In the genomic region with DNA sequence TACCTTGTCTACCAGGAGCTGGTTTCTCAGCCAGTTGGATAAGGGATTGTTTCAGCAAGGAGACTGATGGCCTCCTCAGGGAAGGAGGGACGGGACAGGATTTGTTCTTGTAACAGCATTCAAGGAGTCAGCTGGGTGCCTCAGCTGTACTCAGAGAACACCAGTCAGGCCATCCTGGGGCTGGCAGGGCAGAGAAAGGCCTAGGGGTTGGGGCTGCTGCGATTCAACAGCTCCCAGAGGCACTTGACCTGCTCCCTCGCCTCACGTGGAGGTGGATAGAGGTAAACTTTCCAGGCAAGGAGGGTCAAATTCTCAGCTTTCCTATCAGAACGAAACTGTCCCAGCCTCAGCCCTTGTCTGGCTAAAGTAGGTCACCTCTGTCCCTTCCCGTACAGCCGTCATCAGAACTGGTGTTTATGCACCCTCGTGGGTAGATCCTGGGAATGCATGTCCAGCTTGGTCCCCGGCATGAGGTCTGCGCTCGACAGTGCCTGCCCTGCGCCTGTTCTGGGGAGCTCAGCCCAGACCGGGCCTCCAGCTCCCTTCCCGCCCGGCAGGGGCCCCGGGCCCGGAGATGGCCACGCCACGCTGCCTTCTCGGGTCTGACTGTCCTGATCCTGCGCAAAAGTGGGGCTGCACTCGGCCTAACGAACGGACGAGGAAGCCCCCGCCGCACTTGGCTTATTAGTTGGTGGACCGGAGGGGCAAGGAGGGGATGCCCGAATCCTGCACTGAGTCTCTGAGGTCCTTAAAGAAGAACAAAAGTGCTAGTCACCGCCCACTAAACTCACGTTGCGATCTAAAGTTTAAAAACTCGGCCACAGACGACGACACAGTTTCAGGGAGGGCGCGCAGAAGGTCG, we compare ENCODE assay signal across 8 cellular contexts. TPM values are rescaled to one million over a fixed set of nuclear protein-coding genes. Genes with fewer than 3 reads are reported as not detected.
A peak's percentile ranks its signal among the peaks of the same experiment; 100 is the strongest.
DNase-seq lines count a peak whose midpoint lies in the region; ATAC-seq, FAIRE-seq and TF ChIP-seq lines count a peak whose summit lies in the region.

No MANE protein-coding gene starts in this region.

- peaks cover 18% of the 10 kb centered on the region for H3K4me1 Mint-ChIP-seq in activated T-helper 17 cell treated with anti-CD3 and anti-CD28 coated beads, Interleukin-2, amount 50 U/mL, for 72 hours
- peaks cover 33% of the 10 kb centered on the region for H3K4me1 Mint-ChIP-seq in neural progenitor cell

- H3K9ac ChIP-seq in neural progenitor cell = no peak overlapping the region

- H3K4me3 ChIP-seq in BJ (ENCODE audit: low read depth, low read length) (peak overlapping the region; percentile 79), neural progenitor cell (peak overlapping the region; percentile 75)

- H2AFZ ChIP-seq in neural progenitor cell (replicated peaks) = peak overlapping the region; percentile 74

- H3K36me3 ChIP-seq in BJ (ENCODE audit: control insufficient read depth, insufficient read depth, low read length) (no peaks in the 10 kb centered on the region), neural progenitor cell (no peaks in the 10 kb centered on the region)

- no peaks in the 10 kb centered on the region for H3K9me3 ChIP-seq in neural progenitor cell (ENCODE audit: low read depth)

- H3K27me3 Mint-ChIP-seq in activated T-helper 17 cell treated with anti-CD3 and anti-CD28 coated beads, Interleukin-2, amount 50 U/mL, for 72 hours = no peaks in the 10 kb centered on the region
- peaks cover 3% of the 10 kb centered on the region for H3K27me3 Mint-ChIP-seq in neural progenitor cell (ENCODE audit: insufficient read depth, low read depth)

- POLR2A ChIA-PET in BJ (lab: Charles Lee) = interaction anchor here (0.5 kb wide), 1 partner anchor 418 kb away, joined by 3 read pairs; the partner anchor contains the start of gene TEF

- peaks cover 14% of the 10 kb centered on the region for H3F3A ChIP-seq in neural progenitor cell (ENCODE audit: low read depth)

- DNase-seq in BJ (ENCODE audit: low read depth) = no peak
- DNase-seq in GM19238 (ENCODE audit: insufficient read length, low spot score) = peak; percentile 38
- DNase-seq in frontal cortex (ENCODE audit: low spot score in 2 of 2) = peak; percentile 47 to 65
- peak; percentile 39 for DNase-seq in neural progenitor cell (ENCODE audit: low spot score)
- no peak for DNase-seq in NCI-H345 (lab: John Stamatoyannopoulos, UW)
- DNase-seq in NCI-H524 treated with DMSO at 0.1 percent for 48 hours (lab: John Stamatoyannopoulos, UW) = no peak

- TF ChIP-seq CTCF in BJ (IDR thresholded peaks at IDR 0.05; ENCODE audit: insufficient read depth, low read depth, low read length) (0 out of 2 replicates have a peak, but pooled peaks have one; percentile 5), neural progenitor cell (IDR thresholded peaks at IDR 0.05) (no peak)

- H3K27ac Mint-ChIP-seq in activated T-helper 17 cell treated with anti-CD3 and anti-CD28 coated beads, Interleukin-2, amount 50 U/mL, for 72 hours = peak overlapping the region; percentile 83
- H3K27ac Mint-ChIP-seq in neural progenitor cell = peak overlapping the region; percentile 91

- peaks cover 38% of the 10 kb centered on the region for H3K79me2 ChIP-seq in neural progenitor cell (ENCODE audit: low read depth)

- H3K27me3 ChIP-seq in BJ (ENCODE audit: control insufficient read depth, insufficient read depth, low read length) (no peaks in the 10 kb centered on the region), neural progenitor cell (no peaks in the 10 kb centered on the region)

- H3K9me3 Mint-ChIP-seq in activated T-helper 17 cell treated with anti-CD3 and anti-CD28 coated beads, Interleukin-2, amount 50 U/mL, for 72 hours = no peaks in the 10 kb centered on the region
- H3K9me3 Mint-ChIP-seq in neural progenitor cell = no peaks in the 10 kb centered on the region

- H4K20me1 ChIP-seq in neural progenitor cell (ENCODE audit: low read depth) = peaks cover 8% of the 10 kb centered on the region

- peaks cover 22% of the 10 kb centered on the region for H3K4me1 ChIP-seq in neural progenitor cell

- H3K4me3 Mint-ChIP-seq in activated T-helper 17 cell treated with anti-CD3 and anti-CD28 coated beads, Interleukin-2, amount 50 U/mL, for 72 hours = peak overlapping the region; percentile 81
- H3K4me3 Mint-ChIP-seq in neural progenitor cell = peak overlapping the region; percentile 96

- FAIRE-seq in frontal cortex (lab: Jason Lieb, UNC) = no peak

- H3K4me2 ChIP-seq in neural progenitor cell = peak overlapping the region; percentile 97

- no peak overlapping the region for H3K27ac ChIP-seq in neural progenitor cell

- CTCF ChIA-PET in BJ (lab: Yijun Ruan, JAX) = interaction anchor here (1.1 to 3.3 kb wide), 6 partner anchors 18 to 141 kb away, joined by 3 to 18 read pairs (median 8); no protein-coding TSS in a partner anchor

- ATAC-seq in HG03457 (IDR thresholded peaks at IDR 0.05; ENCODE audit: unreplicated experiment) = peak; percentile 22
- ATAC-seq in activated T-helper 17 cell treated with anti-CD3 and anti-CD28 coated beads, Interleukin-2, amount 50 U/mL, for 72 hours (replicated peaks) = peak; percentile 42

- H3K36me3 Mint-ChIP-seq in activated T-helper 17 cell treated with anti-CD3 and anti-CD28 coated beads, Interleukin-2, amount 50 U/mL, for 72 hours (ENCODE audit: low read depth) = peaks cover 33% of the 10 kb centered on the region
- peaks cover 6% of the 10 kb centered on the region for H3K36me3 Mint-ChIP-seq in neural progenitor cell

RNA-seq across cellular contexts. Expression of gene CCDC134, which starts 0.8 kb away (rescaled TPM):
- 4.1 and 6.0 TPM in 2 replicates for polyA plus RNA-seq in BJ (2011; rRNA removed)
- 6.9 and 18.2 TPM in 2 replicates for polyA minus RNA-seq in BJ (2011; rRNA and poly(A)+ RNA removed)
- 10 to 100 TPM; 21.6 to 22.3 TPM for total RNA-seq in activated T-helper 17 cell treated with anti-CD3 and anti-CD28 coated beads, Interleukin-2, amount 50 U/mL, for 72 hours
- total RNA-seq in frontal cortex (14.3 TPM), neural progenitor cell (ENCODE audit: low replicate concordance) (8.8 and 19.7 TPM in 2 replicates)

RNA-seq across cellular contexts. Expression of gene SREBF2, which starts 33.2 kb away (rescaled TPM):
- polyA plus RNA-seq in BJ (2011; rRNA removed) = 20.3 and 26.2 TPM in 2 replicates
- polyA minus RNA-seq in BJ (2011; rRNA and poly(A)+ RNA removed) = 34.0 and 37.8 TPM in 2 replicates
- 100 to 1,000 TPM; 126 to 162 TPM for total RNA-seq in activated T-helper 17 cell treated with anti-CD3 and anti-CD28 coated beads, Interleukin-2, amount 50 U/mL, for 72 hours
- total RNA-seq in frontal cortex = 56.3 TPM
- total RNA-seq in neural progenitor cell (ENCODE audit: low replicate concordance) = 64.0 and 145 TPM in 2 replicates

Comparison
In these comparisons a context has a peak if more than half of its experiments do, and no peak if none do; other contexts are left out.
1. DNase-seq: peak in GM19238 (single experiment), frontal cortex (2 of 2) and neural progenitor cell (single experiment); none in BJ (single experiment), NCI-H345 (single experiment) and NCI-H524 treated with DMSO at 0.1 percent for 48 hours (single experiment).